8 cellular contexts compared by ENCODE assay signal in genomic region chr11:67482736-67483497, GRCh38. TPM values are rescaled to one million over a fixed set of nuclear protein-coding genes. Genes with fewer than 3 reads are reported as not detected.
DNase-seq lines count a peak whose midpoint lies in the region; ATAC-seq and TF ChIP-seq lines count a peak whose summit lies in the region.

Gene AIP, plus strand, starts transcription at chr11:67483026. Its CDS starts 133 bp downstream, at chr11:67483159.

- H3K9ac ChIP-seq in parathyroid adenoma: peak within 1 kb of the TSS; percentile 2

- H3K27ac ChIP-seq in parathyroid adenoma: peak within 1 kb of the TSS; percentile 77
- peak within 1 kb of the TSS; percentile 85 to 93 (median 90) for H3K27ac ChIP-seq in tibial nerve

- H3K4me1 Mint-ChIP-seq in activated naive CD8-positive, alpha-beta T cell treated with anti-CD3 and anti-CD28 coated beads, Interleukin-2, amount 50 U/mL, for 24 hours: peaks cover 56% of the 10 kb centered on the region

- no peaks in the 10 kb centered on the region for H3K27me3 Mint-ChIP-seq in activated naive CD8-positive, alpha-beta T cell treated with anti-CD3 and anti-CD28 coated beads, Interleukin-2, amount 50 U/mL, for 24 hours

- peaks cover 21% of the 10 kb centered on the region for H3K36me3 Mint-ChIP-seq in activated naive CD8-positive, alpha-beta T cell treated with anti-CD3 and anti-CD28 coated beads, Interleukin-2, amount 50 U/mL, for 24 hours (ENCODE audit: low read depth)

- no peaks in the 10 kb centered on the region for H3K9me3 Mint-ChIP-seq in activated naive CD8-positive, alpha-beta T cell treated with anti-CD3 and anti-CD28 coated beads, Interleukin-2, amount 50 U/mL, for 24 hours

- peak; percentile 66 to 94 for TF ChIP-seq EP300 in tibial nerve (IDR thresholded peaks at IDR 0.05)

- ATAC-seq in HG02763 (IDR thresholded peaks at IDR 0.05; ENCODE audit: unreplicated experiment) (peak; percentile 64), Right ventricle myocardium superior (ENCODE audit: poor library complexity) (peak; percentile 99)
- peak; percentile 58 for ATAC-seq in activated naive CD8-positive, alpha-beta T cell treated with anti-CD3 and anti-CD28 coated beads, Interleukin-2, amount 50 U/mL, for 24 hours

- WGBS in tibial nerve, 2 donors: 2% methylated on average over 47 to 53 of the region's 53 CpGs

- H2AFZ ChIP-seq in parathyroid adenoma: peak within 1 kb of the TSS; percentile 87

- H3K36me3 ChIP-seq in parathyroid adenoma (ENCODE audit: control insufficient read depth, insufficient read depth, low read length): no peaks in the 10 kb centered on the region
- H3K36me3 ChIP-seq in tibial nerve: peaks cover 0 to 13% (median 6%) of the 10 kb centered on the region in 3 donors

- H3K4me1 ChIP-seq in parathyroid adenoma: no peaks in the 10 kb centered on the region
- H3K4me1 ChIP-seq in tibial nerve: peaks cover 0 to 41% (median 21%) of the 10 kb centered on the region in 4 donors

- H3K4me3 ChIP-seq in parathyroid adenoma (ENCODE audit: low read depth, low read length) (peak within 1 kb of the TSS; percentile 82), tibial nerve (peak within 1 kb of the TSS; percentile 33 to 62 (median 54))

- H3K4me3 Mint-ChIP-seq in activated naive CD8-positive, alpha-beta T cell treated with anti-CD3 and anti-CD28 coated beads, Interleukin-2, amount 50 U/mL, for 24 hours: peak within 1 kb of the TSS; percentile 93

- H3K27me3 ChIP-seq in parathyroid adenoma (ENCODE audit: control insufficient read depth, insufficient read depth, low read length): no peaks in the 10 kb centered on the region
- no peaks in the 10 kb centered on the region for H3K27me3 ChIP-seq in tibial nerve

- peak; percentile 28 for TF ChIP-seq CTCF in GM12873 (IDR thresholded peaks at IDR 0.05; ENCODE audit: insufficient read depth, low read depth, low read length, missing control alignments)
- TF ChIP-seq CTCF in parathyroid adenoma (IDR thresholded peaks at IDR 0.05): no peak
- TF ChIP-seq CTCF in tibial nerve (IDR thresholded peaks at IDR 0.05): peak in 4 of 5 experiments; percentile 8 to 74 (median 42)

- TF ChIP-seq POLR2A in tibial nerve (IDR thresholded peaks at IDR 0.05): peak; percentile 12 to 75

- H3K4me2 ChIP-seq in parathyroid adenoma (ENCODE audit: low read length): peak within 1 kb of the TSS; percentile 91

- H3K9me3 ChIP-seq in parathyroid adenoma (ENCODE audit: control insufficient read depth, low read length): no peaks in the 10 kb centered on the region
- H3K9me3 ChIP-seq in tibial nerve: no peaks in the 10 kb centered on the region

- H3K79me2 ChIP-seq in parathyroid adenoma: peaks cover 2% of the 10 kb centered on the region

- H3K27ac Mint-ChIP-seq in activated naive CD8-positive, alpha-beta T cell treated with anti-CD3 and anti-CD28 coated beads, Interleukin-2, amount 50 U/mL, for 24 hours: peak within 1 kb of the TSS; percentile 99

- intact Hi-C loops in Right ventricle myocardium superior (cut with DNase I): no loop called here

- DNase-seq in NCI-H1417 treated with DMSO at 0.1 percent for 48 hours (lab: John Stamatoyannopoulos, UW) (peak; percentile 95), SW480 (ENCODE audit: low spot score) (peak; percentile 97), Right ventricle myocardium superior (peak; percentile 98), tibial nerve (ENCODE audit: low spot score in 2 of 2) (peak; percentile 95 to 98)
- peak; percentile 97 for DNase-seq in activated naive CD8-positive, alpha-beta T cell treated with anti-CD3 and anti-CD28 coated beads, Interleukin-2, amount 50 U/mL, for 24 hours

RNA-seq across cellular contexts. Expression of gene AIP, which starts in this region (rescaled TPM):
- total RNA-seq in Right ventricle myocardium superior: 50.6 TPM
- 100 to 1,000 TPM in 2 of 4 donors, 10 to 100 TPM in 2; 88.2 to 117 (median 96.0) TPM for total RNA-seq in tibial nerve

Comparison
In these comparisons a context has a peak if more than half of its experiments do, and no peak if none do; other contexts are left out.
1. Peak in every context shown above with its lines: DNase-seq, ATAC-seq, H3K4me3 ChIP-seq and H3K27ac ChIP-seq.